ENCODE assay signal across 1 cellular context in genomic region chr11:1572200-1573076, GRCh38.
A peak's percentile ranks its signal among the peaks of the same experiment; 100 is the strongest.
TF ChIP-seq lines count a peak whose summit lies in the region.

A gene with protein sequence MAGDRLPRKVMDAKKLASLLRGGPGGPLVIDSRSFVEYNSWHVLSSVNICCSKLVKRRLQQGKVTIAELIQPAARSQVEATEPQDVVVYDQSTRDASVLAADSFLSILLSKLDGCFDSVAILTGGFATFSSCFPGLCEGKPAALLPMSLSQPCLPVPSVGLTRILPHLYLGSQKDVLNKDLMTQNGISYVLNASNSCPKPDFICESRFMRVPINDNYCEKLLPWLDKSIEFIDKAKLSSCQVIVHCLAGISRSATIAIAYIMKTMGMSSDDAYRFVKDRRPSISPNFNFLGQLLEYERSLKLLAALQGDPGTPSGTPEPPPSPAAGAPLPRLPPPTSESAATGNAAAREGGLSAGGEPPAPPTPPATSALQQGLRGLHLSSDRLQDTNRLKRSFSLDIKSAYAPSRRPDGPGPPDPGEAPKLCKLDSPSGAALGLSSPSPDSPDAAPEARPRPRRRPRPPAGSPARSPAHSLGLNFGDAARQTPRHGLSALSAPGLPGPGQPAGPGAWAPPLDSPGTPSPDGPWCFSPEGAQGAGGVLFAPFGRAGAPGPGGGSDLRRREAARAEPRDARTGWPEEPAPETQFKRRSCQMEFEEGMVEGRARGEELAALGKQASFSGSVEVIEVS (minus strand): TSS chr11:1572271. CDS start chr11:1565826, 6,445 bp downstream.

TF ChIP-seq in HepG2, 621 proteins besides CTCF, POLR2A, EP300 and RAD21 (continued from another document and continues in another):
- TF ChIP-seq UBTF (CRISPR knock-in tag; IDR thresholded peaks at IDR 0.05) (peak; percentile 35; the same call in 1 of the 2 replicates), ISX (CRISPR knock-in tag; conservative IDR thresholded peaks at IDR 0.05) (no peak), ZNF644 (CRISPR knock-in tag; IDR thresholded peaks at IDR 0.05; ENCODE audit: low read depth) (no peak), DZIP1 (CRISPR knock-in tag; IDR thresholded peaks at IDR 0.05) (no peak), ZFP36L2 (CRISPR knock-in tag; IDR thresholded peaks at IDR 0.05) (no peak), CREB1 (IDR thresholded peaks at IDR 0.05) (peak; percentile 96), CREB1 (CRISPR knock-in tag; IDR thresholded peaks at IDR 0.05) (no peak), NFRKB (IDR thresholded peaks at IDR 0.05) (no peak), HNRNPK (IDR thresholded peaks at IDR 0.05; ENCODE audit: low read depth, low read length, poor library complexity, severe bottlenecking) (no peak), ZMYM4 (CRISPR knock-in tag; IDR thresholded peaks at IDR 0.05) (no peak), ZNF687 (CRISPR knock-in tag; IDR thresholded peaks at IDR 0.05) (peak; percentile 60), ZFYVE20 (CRISPR knock-in tag; IDR thresholded peaks at IDR 0.05; ENCODE audit: borderline replicate concordance, low read depth) (no peak), HCFC1 (IDR thresholded peaks at IDR 0.05; ENCODE audit: low read depth, low read length) (no peak), ZNF713 (CRISPR knock-in tag; IDR thresholded peaks at IDR 0.05) (no peak), NFE2 (CRISPR knock-in tag; IDR thresholded peaks at IDR 0.05) (no peak), CENPT (CRISPR knock-in tag; IDR thresholded peaks at IDR 0.05; ENCODE audit: low read depth) (no peak), HMG20B (CRISPR knock-in tag; conservative IDR thresholded peaks at IDR 0.05) (no peak), DMAP1 (CRISPR knock-in tag; IDR thresholded peaks at IDR 0.05) (no peak), AGO1 (IDR thresholded peaks at IDR 0.05; ENCODE audit: low read depth, low read length, poor library complexity, severe bottlenecking) (no peak), ZNF296 (CRISPR knock-in tag; conservative IDR thresholded peaks at IDR 0.05) (no peak), SRSF1 (optimal IDR thresholded peaks at IDR 0.05; ENCODE audit: low read depth, low read length) (peak; percentile 39), ZNF652 (CRISPR knock-in tag; IDR thresholded peaks at IDR 0.05; ENCODE audit: borderline replicate concordance, low read depth) (no peak), MAZ (IDR thresholded peaks at IDR 0.05; ENCODE audit: borderline replicate concordance, low read depth, low read length) (no peak), MAZ (CRISPR knock-in tag; IDR thresholded peaks at IDR 0.05; ENCODE audit: low read depth) (0 out of 2 replicates have a peak, but pooled peaks have one; percentile 45), ZFP82 (CRISPR knock-in tag; IDR thresholded peaks at IDR 0.05; ENCODE audit: borderline replicate concordance) (0 out of 2 replicates have a peak, but pooled peaks have one; percentile 63), GTF2F1 (IDR thresholded peaks at IDR 0.05; ENCODE audit: low read length) (no peak), SALL1 (CRISPR knock-in tag; IDR thresholded peaks at IDR 0.05) (0 out of 2 replicates have a peak, but pooled peaks have one; percentile 25)
- TF ChIP-seq, protein P1, sequence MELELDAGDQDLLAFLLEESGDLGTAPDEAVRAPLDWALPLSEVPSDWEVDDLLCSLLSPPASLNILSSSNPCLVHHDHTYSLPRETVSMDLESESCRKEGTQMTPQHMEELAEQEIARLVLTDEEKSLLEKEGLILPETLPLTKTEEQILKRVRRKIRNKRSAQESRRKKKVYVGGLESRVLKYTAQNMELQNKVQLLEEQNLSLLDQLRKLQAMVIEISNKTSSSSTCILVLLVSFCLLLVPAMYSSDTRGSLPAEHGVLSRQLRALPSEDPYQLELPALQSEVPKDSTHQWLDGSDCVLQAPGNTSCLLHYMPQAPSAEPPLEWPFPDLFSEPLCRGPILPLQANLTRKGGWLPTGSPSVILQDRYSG (CRISPR knock-in tag; IDR thresholded peaks at IDR 0.05), result no peak
- TF ChIP-seq, protein P2, sequence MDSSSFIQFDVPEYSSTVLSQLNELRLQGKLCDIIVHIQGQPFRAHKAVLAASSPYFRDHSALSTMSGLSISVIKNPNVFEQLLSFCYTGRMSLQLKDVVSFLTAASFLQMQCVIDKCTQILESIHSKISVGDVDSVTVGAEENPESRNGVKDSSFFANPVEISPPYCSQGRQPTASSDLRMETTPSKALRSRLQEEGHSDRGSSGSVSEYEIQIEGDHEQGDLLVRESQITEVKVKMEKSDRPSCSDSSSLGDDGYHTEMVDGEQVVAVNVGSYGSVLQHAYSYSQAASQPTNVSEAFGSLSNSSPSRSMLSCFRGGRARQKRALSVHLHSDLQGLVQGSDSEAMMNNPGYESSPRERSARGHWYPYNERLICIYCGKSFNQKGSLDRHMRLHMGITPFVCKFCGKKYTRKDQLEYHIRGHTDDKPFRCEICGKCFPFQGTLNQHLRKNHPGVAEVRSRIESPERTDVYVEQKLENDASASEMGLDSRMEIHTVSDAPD (CRISPR knock-in tag; IDR thresholded peaks at IDR 0.05), result no peak
- TF ChIP-seq, protein P3, sequence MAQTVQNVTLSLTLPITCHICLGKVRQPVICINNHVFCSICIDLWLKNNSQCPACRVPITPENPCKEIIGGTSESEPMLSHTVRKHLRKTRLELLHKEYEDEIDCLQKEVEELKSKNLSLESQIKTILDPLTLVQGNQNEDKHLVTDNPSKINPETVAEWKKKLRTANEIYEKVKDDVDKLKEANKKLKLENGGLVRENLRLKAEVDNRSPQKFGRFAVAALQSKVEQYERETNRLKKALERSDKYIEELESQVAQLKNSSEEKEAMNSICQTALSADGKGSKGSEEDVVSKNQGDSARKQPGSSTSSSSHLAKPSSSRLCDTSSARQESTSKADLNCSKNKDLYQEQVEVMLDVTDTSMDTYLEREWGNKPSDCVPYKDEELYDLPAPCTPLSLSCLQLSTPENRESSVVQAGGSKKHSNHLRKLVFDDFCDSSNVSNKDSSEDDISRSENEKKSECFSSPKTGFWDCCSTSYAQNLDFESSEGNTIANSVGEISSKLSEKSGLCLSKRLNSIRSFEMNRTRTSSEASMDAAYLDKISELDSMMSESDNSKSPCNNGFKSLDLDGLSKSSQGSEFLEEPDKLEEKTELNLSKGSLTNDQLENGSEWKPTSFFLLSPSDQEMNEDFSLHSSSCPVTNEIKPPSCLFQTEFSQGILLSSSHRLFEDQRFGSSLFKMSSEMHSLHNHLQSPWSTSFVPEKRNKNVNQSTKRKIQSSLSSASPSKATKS (CRISPR knock-in tag; IDR thresholded peaks at IDR 0.05), result no peak
- TF ChIP-seq, protein P4, sequence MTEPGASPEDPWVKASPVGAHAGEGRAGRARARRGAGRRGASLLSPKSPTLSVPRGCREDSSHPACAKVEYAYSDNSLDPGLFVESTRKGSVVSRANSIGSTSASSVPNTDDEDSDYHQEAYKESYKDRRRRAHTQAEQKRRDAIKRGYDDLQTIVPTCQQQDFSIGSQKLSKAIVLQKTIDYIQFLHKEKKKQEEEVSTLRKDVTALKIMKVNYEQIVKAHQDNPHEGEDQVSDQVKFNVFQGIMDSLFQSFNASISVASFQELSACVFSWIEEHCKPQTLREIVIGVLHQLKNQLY (CRISPR knock-in tag; IDR thresholded peaks at IDR 0.05), result no peak
- TF ChIP-seq, protein P5, sequence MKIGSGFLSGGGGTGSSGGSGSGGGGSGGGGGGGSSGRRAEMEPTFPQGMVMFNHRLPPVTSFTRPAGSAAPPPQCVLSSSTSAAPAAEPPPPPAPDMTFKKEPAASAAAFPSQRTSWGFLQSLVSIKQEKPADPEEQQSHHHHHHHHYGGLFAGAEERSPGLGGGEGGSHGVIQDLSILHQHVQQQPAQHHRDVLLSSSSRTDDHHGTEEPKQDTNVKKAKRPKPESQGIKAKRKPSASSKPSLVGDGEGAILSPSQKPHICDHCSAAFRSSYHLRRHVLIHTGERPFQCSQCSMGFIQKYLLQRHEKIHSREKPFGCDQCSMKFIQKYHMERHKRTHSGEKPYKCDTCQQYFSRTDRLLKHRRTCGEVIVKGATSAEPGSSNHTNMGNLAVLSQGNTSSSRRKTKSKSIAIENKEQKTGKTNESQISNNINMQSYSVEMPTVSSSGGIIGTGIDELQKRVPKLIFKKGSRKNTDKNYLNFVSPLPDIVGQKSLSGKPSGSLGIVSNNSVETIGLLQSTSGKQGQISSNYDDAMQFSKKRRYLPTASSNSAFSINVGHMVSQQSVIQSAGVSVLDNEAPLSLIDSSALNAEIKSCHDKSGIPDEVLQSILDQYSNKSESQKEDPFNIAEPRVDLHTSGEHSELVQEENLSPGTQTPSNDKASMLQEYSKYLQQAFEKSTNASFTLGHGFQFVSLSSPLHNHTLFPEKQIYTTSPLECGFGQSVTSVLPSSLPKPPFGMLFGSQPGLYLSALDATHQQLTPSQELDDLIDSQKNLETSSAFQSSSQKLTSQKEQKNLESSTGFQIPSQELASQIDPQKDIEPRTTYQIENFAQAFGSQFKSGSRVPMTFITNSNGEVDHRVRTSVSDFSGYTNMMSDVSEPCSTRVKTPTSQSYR (CRISPR knock-in tag; IDR thresholded peaks at IDR 0.05; ENCODE audit: borderline replicate concordance), result 0 out of 2 replicates have a peak, but pooled peaks have one; percentile 13
